ENCODE assay signal across 1 cellular context in the genomic region with DNA sequence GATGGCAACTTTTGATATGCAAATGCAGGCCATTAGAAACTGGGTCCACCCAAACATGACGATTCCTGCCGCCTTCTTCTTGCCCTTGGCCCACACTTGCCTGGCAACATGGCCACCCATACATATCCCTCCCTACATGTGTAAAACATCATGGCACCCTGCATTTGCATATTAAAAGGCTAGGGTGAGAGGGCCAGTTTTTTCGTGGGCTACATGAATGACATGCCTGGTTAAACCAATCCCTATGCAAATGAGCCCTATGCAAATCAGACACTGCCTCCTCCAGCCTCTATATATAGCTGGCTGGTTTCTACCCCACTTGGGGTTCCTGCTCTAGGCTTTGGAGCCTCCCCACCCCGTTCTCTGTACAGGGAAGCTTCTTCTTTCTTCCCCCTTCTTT.
TF ChIP-seq lines count a peak whose summit lies in the region.

No MANE protein-coding gene starts in this region.

TF ChIP-seq in GM12878, 131 proteins besides CTCF, POLR2A, EP300 and RAD21:
- TF ChIP-seq YY1 (IDR thresholded peaks at IDR 0.05; ENCODE audit: low read depth, low read length) (0 out of 2 replicates have a peak, but pooled peaks have one; percentile 25), JUNB (IDR thresholded peaks at IDR 0.05) (no peak), ZNF622 (IDR thresholded peaks at IDR 0.05) (no peak), TBL1XR1 (IDR thresholded peaks at IDR 0.05; ENCODE audit: low read depth, low read length) (no peak), POU2F2 (IDR thresholded peaks at IDR 0.05; ENCODE audit: borderline replicate concordance, low read depth, low read length) (peak; percentile 92; the same call in 2 of the 3 replicates), IRF4 (IDR thresholded peaks at IDR 0.05; ENCODE audit: low read depth, low read length) (no peak)
- TF ChIP-seq, protein P1, sequence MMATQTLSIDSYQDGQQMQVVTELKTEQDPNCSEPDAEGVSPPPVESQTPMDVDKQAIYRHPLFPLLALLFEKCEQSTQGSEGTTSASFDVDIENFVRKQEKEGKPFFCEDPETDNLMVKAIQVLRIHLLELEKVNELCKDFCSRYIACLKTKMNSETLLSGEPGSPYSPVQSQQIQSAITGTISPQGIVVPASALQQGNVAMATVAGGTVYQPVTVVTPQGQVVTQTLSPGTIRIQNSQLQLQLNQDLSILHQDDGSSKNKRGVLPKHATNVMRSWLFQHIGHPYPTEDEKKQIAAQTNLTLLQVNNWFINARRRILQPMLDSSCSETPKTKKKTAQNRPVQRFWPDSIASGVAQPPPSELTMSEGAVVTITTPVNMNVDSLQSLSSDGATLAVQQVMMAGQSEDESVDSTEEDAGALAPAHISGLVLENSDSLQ (IDR thresholded peaks at IDR 0.05), result peak; percentile 59
